In genomic region chr3:156826144-156826895, GRCh38 we compare ENCODE assay signal across 8 cellular contexts. TPM values are rescaled to one million over a fixed set of nuclear protein-coding genes. Genes with fewer than 3 reads are reported as not detected.
A peak's percentile ranks its signal among the peaks of the same experiment; 100 is the strongest.
DNase-seq lines count a peak whose midpoint lies in the region; ATAC-seq and TF ChIP-seq lines count a peak whose summit lies in the region.

Gene LEKR1 (plus strand): TSS chr3:156826353. CDS start chr3:156829330, 2,977 bp downstream.

- TF ChIP-seq POLR2A in NB4 (IDR thresholded peaks at IDR 0.05; ENCODE audit: extremely low read depth, insufficient read length), result peak; percentile 72
- TF ChIP-seq POLR2A in uterus (IDR thresholded peaks at IDR 0.05), result peak; percentile 34 to 55

- intact Hi-C loops in psoas muscle (cut with DNase I), result loop anchor here in 1 of 2 donors (1.0 to 5.0 kb wide), 2 partner anchors 9 to 306 kb away; no protein-coding TSS in a partner anchor
- intact Hi-C loops in uterus (cut with DNase I; ENCODE audit: low total_unique reads), result no loop called here

- 1 to 2% (median 2%) methylated on average over 58 to 63 of the region's 63 CpGs for WGBS in psoas muscle, 3 donors

- ATAC-seq in T-helper 17 cell, result peak; percentile 81
- ATAC-seq in psoas muscle, result peak; percentile 91 to 97 (median 95)

- H3K4me3 ChIP-seq in HEK293 (ENCODE audit: low read depth, low read length), result peak within 1 kb of the TSS; percentile 61
- H3K4me3 ChIP-seq in NB4 (ENCODE audit: low read depth, low read length), result peak within 1 kb of the TSS; percentile 90
- peak within 1 kb of the TSS; percentile 69 to 78 for H3K4me3 ChIP-seq in right atrium auricular region
- H3K4me3 ChIP-seq in psoas muscle, result peak within 1 kb of the TSS; percentile 93
- peak within 1 kb of the TSS; percentile 51 to 53 for H3K4me3 ChIP-seq in uterus

- H3K36me3 ChIP-seq in HEK293 (ENCODE audit: control insufficient read depth in 2 of 2, insufficient read depth in 1 of 2, low read length in 2 of 2) (no peaks in the 10 kb centered on the region), right atrium auricular region (no peaks in the 10 kb centered on the region), psoas muscle (ENCODE audit: insufficient read depth in 1 of 2, low read depth in 1 of 2) (peaks cover 0 to 2% of the 10 kb centered on the region in 2 donors), uterus (no peaks in the 10 kb centered on the region)

- no peaks in the 10 kb centered on the region for H3K36me3 Mint-ChIP-seq in T-helper 17 cell (ENCODE audit: low read depth)

- H3K27ac Mint-ChIP-seq in T-helper 17 cell, result peak within 1 kb of the TSS; percentile 94

- CTCF ChIA-PET in GM10248 (lab: Yijun Ruan, JAX) (interaction anchor here (1.0 to 1.1 kb wide), 2 partner anchors 15 to 256 kb away, joined by 3 read pairs; no protein-coding TSS in a partner anchor), HEK293 (lab: Yijun Ruan, JAX) (interaction anchor here (0.6 kb wide), 2 partner anchors 31 to 292 kb away, joined by 4 read pairs; no protein-coding TSS in a partner anchor)

- H3K27me3 Mint-ChIP-seq in T-helper 17 cell, result no peaks in the 10 kb centered on the region

- DNase-seq in GM10248 (ENCODE audit: extremely low spot score) (peak; percentile 87), NB4 (ENCODE audit: low read depth) (peak; percentile 93), T-helper 17 cell (peak; percentile 32 to 47 (median 41)), anterior cingulate cortex (lab: John Stamatoyannopoulos, UW) (peak; percentile 26 to 87 (median 69)), right atrium auricular region (ENCODE audit: low spot score) (peak; percentile 86), psoas muscle (peak; percentile 88 to 90), uterus (peak; percentile 72 to 82)

- no peaks in the 10 kb centered on the region for H3K9me3 ChIP-seq in HEK293 (ENCODE audit: control insufficient read depth, insufficient read depth, low read depth, low read length)
- H3K9me3 ChIP-seq in T-helper 17 cell (ENCODE audit: control insufficient read depth, low read length, poor library complexity, severe bottlenecking), result no peaks in the 10 kb centered on the region
- H3K9me3 ChIP-seq in right atrium auricular region, result no peaks in the 10 kb centered on the region
- no peaks in the 10 kb centered on the region for H3K9me3 ChIP-seq in psoas muscle
- H3K9me3 ChIP-seq in uterus, result no peaks in the 10 kb centered on the region

- H3K27me3 ChIP-seq in right atrium auricular region, result no peaks in the 10 kb centered on the region
- H3K27me3 ChIP-seq in psoas muscle (ENCODE audit: insufficient read depth in 3 of 3, low read length in 2 of 3), result no peaks in the 10 kb centered on the region
- H3K27me3 ChIP-seq in uterus, result no peaks in the 10 kb centered on the region

- no peaks in the 10 kb centered on the region for H3K4me1 ChIP-seq in HEK293 (ENCODE audit: control insufficient read depth, insufficient read depth, low read length)
- H3K4me1 ChIP-seq in right atrium auricular region, result peaks cover 0 to 11% of the 10 kb centered on the region in 2 donors
- peaks cover 5% of the 10 kb centered on the region for H3K4me1 ChIP-seq in psoas muscle
- no peaks in the 10 kb centered on the region for H3K4me1 ChIP-seq in uterus

- POLR2A ChIA-PET in GM10248 (lab: Yijun Ruan, JAX), result no interaction called here
- POLR2A ChIA-PET in HEK293 (lab: Yijun Ruan, JAX), result interaction anchor here (0.7 to 1.0 kb wide), 2 partner anchors 15 to 152 kb away, joined by 3 read pairs; partner anchors contain the start of gene TIPARP

- H3K4me3 Mint-ChIP-seq in T-helper 17 cell, result peak within 1 kb of the TSS; percentile 96

- TF ChIP-seq CTCF in GM10248 (IDR thresholded peaks at IDR 0.05; ENCODE audit: control extremely low read depth, extremely low read depth, low read depth, missing control alignments) (no peak), HEK293 (tag by site-specific recombination; IDR thresholded peaks at IDR 0.05) (no peak), NB4 (IDR thresholded peaks at IDR 0.05; ENCODE audit: low read depth, low read length) (no peak), right atrium auricular region (IDR thresholded peaks at IDR 0.05) (no peak), psoas muscle (IDR thresholded peaks at IDR 0.05) (no peak), uterus (IDR thresholded peaks at IDR 0.05) (no peak)

- H3K27ac ChIP-seq in HEK293 (ENCODE audit: extremely low read depth, low read depth, low read length), result peak within 1 kb of the TSS; percentile 65
- H3K27ac ChIP-seq in right atrium auricular region, result peak within 1 kb of the TSS; percentile 95 to 98
- peak within 1 kb of the TSS; percentile 89 for H3K27ac ChIP-seq in psoas muscle
- H3K27ac ChIP-seq in uterus, result peak within 1 kb of the TSS; percentile 75 to 84

- H3K4me1 Mint-ChIP-seq in T-helper 17 cell, result peaks cover 15% of the 10 kb centered on the region

TF ChIP-seq in HEK293, 187 proteins besides CTCF, POLR2A, EP300 and RAD21 (continues in another document):
- TF ChIP-seq ZBTB10 (tag by site-specific recombination; IDR thresholded peaks at IDR 0.05), result peak; percentile 23; the same call in 1 of the 2 replicates
- 0 out of 2 replicates have a peak, but pooled peaks have one; percentile 30 for TF ChIP-seq PBX3 (CRISPR knock-in tag; IDR thresholded peaks at IDR 0.05)
- no peak for TF ChIP-seq ZNF155 (tag by site-specific recombination; IDR thresholded peaks at IDR 0.05)
- TF ChIP-seq ZNF157 (tag by site-specific recombination; IDR thresholded peaks at IDR 0.05), result no peak
- no peak for TF ChIP-seq MEIS1 (CRISPR knock-in tag; IDR thresholded peaks at IDR 0.05; ENCODE audit: borderline replicate concordance)
- TF ChIP-seq HIC1 (tag by site-specific recombination; IDR thresholded peaks at IDR 0.05), result peak; percentile 44
- no peak for TF ChIP-seq ZNF785 (tag by site-specific recombination; IDR thresholded peaks at IDR 0.05)
- 0 out of 2 replicates have a peak, but pooled peaks have one; percentile 54 for TF ChIP-seq ZNF18 (tag by site-specific recombination; IDR thresholded peaks at IDR 0.05)
- TF ChIP-seq ZNF146 (tag by site-specific recombination; IDR thresholded peaks at IDR 0.05), result no peak
- peak; percentile 70 for TF ChIP-seq ZBTB17 (tag by site-specific recombination; IDR thresholded peaks at IDR 0.05)

RNA-seq across cellular contexts. Expression of gene LEKR1, which starts in this region (rescaled TPM):
- total RNA-seq in T-helper 17 cell (1 to 10 TPM in 1 of 2 donors, under 1 TPM in 1; 0.75 to 2.8 TPM), right atrium auricular region (under 1 TPM; 0.20 to 0.70 TPM), psoas muscle (under 1 TPM in 3 of 4 donors, not detected in 1; 0.30 to 0.79 (median 0.42) TPM), uterus (1 to 10 TPM in 2 of 4 donors, under 1 TPM in 1, not detected in 1; 0.26 to 4.8 (median 2.8) TPM)
- polyA plus RNA-seq in psoas muscle, result under 1 TPM in 2 of 3 donors, not detected in 1; 0.12 to 0.32 TPM

Comparison
In these comparisons a context has a peak if more than half of its experiments do, and no peak if none do; other contexts are left out.
1. Peak in every context shown above with its lines: DNase-seq, ATAC-seq, H3K4me3 ChIP-seq and H3K27ac ChIP-seq.
2. Peak in DNase-seq, H3K4me3 ChIP-seq and H3K27ac ChIP-seq in right atrium auricular region; RNA of the gene not detected or under 1 TPM.
3. Peak in DNase-seq, ATAC-seq, H3K4me3 ChIP-seq and H3K27ac ChIP-seq in psoas muscle; RNA of the gene not detected or under 1 TPM.
4. DNase-seq: peak in every context shown above with its lines; median percentile 93 in NB4; 89 in psoas muscle; 87 in GM10248; 86 in right atrium auricular region; 77 in uterus; 69 in anterior cingulate cortex; 41 in T-helper 17 cell.